7 cellular contexts compared by ENCODE assay signal in genomic region chr9:136949817-136950655, GRCh38.
DNase-seq lines count a peak whose midpoint lies in the region; ATAC-seq and TF ChIP-seq lines count a peak whose summit lies in the region.

No MANE protein-coding gene starts in this region.

- ATAC-seq in GM18498 (IDR thresholded peaks at IDR 0.05; ENCODE audit: unreplicated experiment) (peak; percentile 84), HG02885 (IDR thresholded peaks at IDR 0.05; ENCODE audit: poor library complexity, unreplicated experiment) (peak; percentile 89)

- H3K4me3 ChIP-seq in retinal pigment epithelial cell (ENCODE audit: low read length), result peak overlapping the region; percentile 53

- DNase-seq in NCI-H1694 (lab: John Stamatoyannopoulos, UW) (peak; percentile 70), T-helper 22 cell (ENCODE audit: low read depth) (peak; percentile 94), astrocyte of the hippocampus (ENCODE audit: low read depth, low spot score) (peak; percentile 95), hypothalamus (lab: John Stamatoyannopoulos, UW) (peak; percentile 73 to 98 (median 94)), retinal pigment epithelial cell (ENCODE audit: low read depth) (peak; percentile 71)

- no peak for TF ChIP-seq CTCF in retinal pigment epithelial cell (conservative IDR thresholded peaks at IDR 0.05; ENCODE audit: low read depth, low read length)

Comparison
In these comparisons a context has a peak if more than half of its experiments do, and no peak if none do; other contexts are left out.
1. Peak in every context shown above with its lines: DNase-seq, ATAC-seq and H3K4me3 ChIP-seq.